Comparison of ENCODE assay signal across 19 cellular contexts in genomic region chr2:200242553-200242952, GRCh38.
"Had no signal": no experiment of that assay in that cellular context is flagged by ENCODE, and none has a peak within 500 bp of the region (broad histone marks: within the 10 kb centered on the region; RNA-seq: fewer than 3 reads in every experiment).

No MANE protein-coding gene starts in this region.

- H3K4me1 ChIP-seq: esophagus squamous epithelium, lower lobe of right lung, pancreas, right lobe of liver, stomach had no signal

- H3K9me3 ChIP-seq: esophagus squamous epithelium, lower lobe of right lung, neutrophil, pancreas, right lobe of liver, stomach, thyroid gland had no signal

- H3K27ac ChIP-seq: coronary artery, esophagus squamous epithelium, lower lobe of right lung, neutrophil, pancreas, right lobe of liver, stomach had no signal

- H3K4me3 ChIP-seq: esophagus squamous epithelium, lower lobe of right lung, pancreas, right lobe of liver, stomach had no signal

- DNase-seq: dermis blood vessel endothelial cell; effector memory CD4-positive, alpha-beta T cell; erythroblast; esophagus squamous epithelium; left ventricle myocardium superior; lower lobe of right lung; natural killer cell; pancreas; right lobe of liver; small intestine; stimulated activated CD4-positive, alpha-beta T cell treated with anti-CD3 and anti-CD28 coated beads, Interleukin-12 subunit alpha, Interleukin-12 subunit beta, amount 100 ng/mL, for 4 hours; stimulated activated CD4-positive, alpha-beta T cell treated with anti-CD3 and anti-CD28 coated beads, Interleukin-1b, Interleukin-23, amount 100 ng/mL, for 48 hours; stimulated activated CD4-positive, alpha-beta T cell treated with anti-CD3 and anti-CD28 coated beads, Interleukin-4, amount 100 ng/mL, for 24 hours; stimulated activated naive CD4-positive, alpha-beta T cell treated with Interleukin-2 at 50 U/mL for 16 hours; stomach had no signal

- H3K27me3 ChIP-seq: esophagus squamous epithelium, pancreas, right lobe of liver, stomach, thyroid gland had no signal

- ATAC-seq: left ventricle myocardium superior; lower lobe of right lung; natural killer cell; right lobe of liver; stimulated activated effector memory CD8-positive, alpha-beta T cell treated with anti-CD3 and anti-CD28 coated beads, Interleukin-12 subunit alpha, Interleukin-12 subunit beta, amount 100 ng/mL, for 72 hours had no signal

- H3K36me3 ChIP-seq: esophagus squamous epithelium, lower lobe of right lung, neutrophil, pancreas, right lobe of liver, stomach, thyroid gland had no signal
